Comparison of ENCODE assay signal across 28 cellular contexts in the genomic region with DNA sequence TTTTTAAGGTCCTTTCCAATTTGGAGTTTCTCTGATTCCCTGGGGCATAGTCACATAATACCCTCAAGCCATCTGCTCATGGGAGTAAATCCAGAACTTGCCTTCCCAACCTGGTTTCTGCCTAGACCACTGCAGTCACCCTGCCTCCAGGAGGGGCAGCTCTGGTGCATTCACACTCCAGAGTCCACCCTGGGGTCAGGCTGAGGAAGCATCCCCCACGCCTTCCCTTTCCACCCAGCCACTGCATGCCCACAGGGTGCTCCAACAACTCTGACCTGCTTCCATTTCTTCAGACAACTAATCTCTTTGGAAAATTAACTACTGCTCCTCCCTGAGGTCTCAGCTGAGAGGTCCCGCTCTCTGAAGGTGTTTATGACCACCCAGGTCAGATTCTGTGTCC.
A peak's percentile ranks its signal among the peaks of the same experiment; 100 is the strongest.
DNase-seq lines count a peak whose midpoint lies in the region; ATAC-seq, FAIRE-seq and TF ChIP-seq lines count a peak whose summit lies in the region.
"Had no signal": no experiment of that assay in that cellular context is flagged by ENCODE, and none has a peak within 500 bp of the region (broad histone marks: within the 10 kb centered on the region; RNA-seq: fewer than 3 reads in every experiment).

No MANE protein-coding gene starts in this region.

- intact Hi-C loops in HepG2 (cut with micrococcal nuclease; ENCODE audit: unreplicated experiment) (no loop called here), mammary epithelial cell (cut with micrococcal nuclease) (no loop called here)

- WGBS in HepG2 (ENCODE audit: low lambda C conversion rate), result 6% methylated on average over 2 of the region's 2 CpGs
- WGBS in mammary epithelial cell (ENCODE audit: low coverage, missing lambda C conversion rate), result 54% methylated on average over 2 of the region's 2 CpGs

- H3K27ac Mint-ChIP-seq in stimulated activated effector memory CD8-positive, alpha-beta T cell treated with anti-CD3 and anti-CD28 coated beads, Interleukin-12 subunit alpha, Interleukin-12 subunit beta, amount 100 ng/mL, for 72 hours, result no peak overlapping the region
- H3K27ac Mint-ChIP-seq: CD14-positive monocyte; CD4-positive, alpha-beta memory T cell; CD4-positive, CD25-positive, alpha-beta regulatory T cell; CD8-positive, alpha-beta memory T cell had no signal

- H3K27ac ChIP-seq in HepG2 (ENCODE audit: extremely low read length, insufficient read depth, low read length) (no peak overlapping the region), mammary epithelial cell (ENCODE audit: insufficient read depth, low read depth, low read length) (no peak overlapping the region)
- H3K27ac ChIP-seq: BLaER1 had no signal

- no peaks in the 10 kb centered on the region for H4K20me1 ChIP-seq in HepG2 (ENCODE audit: insufficient read depth, low read length)
- H4K20me1 ChIP-seq in mammary epithelial cell (ENCODE audit: insufficient read depth, low read length), result no peaks in the 10 kb centered on the region
- H4K20me1 ChIP-seq: BLaER1 had no signal

- no peak for TF ChIP-seq EP300 in HepG2 (IDR thresholded peaks at IDR 0.05; ENCODE audit: low read depth in 2 of 2, low read length in 2 of 2)
- TF ChIP-seq EP300 in HepG2 (CRISPR knock-in tag; IDR thresholded peaks at IDR 0.05; ENCODE audit: borderline replicate concordance), result no peak

- H3K4me1 ChIP-seq in HepG2 (ENCODE audit: insufficient read depth, low read length) (no peaks in the 10 kb centered on the region), mammary epithelial cell (ENCODE audit: insufficient read depth, low read length) (no peaks in the 10 kb centered on the region)
- H3K4me1 ChIP-seq: BE2C, BLaER1 had no signal

- H3K4me3 Mint-ChIP-seq in stimulated activated effector memory CD8-positive, alpha-beta T cell treated with anti-CD3 and anti-CD28 coated beads, Interleukin-12 subunit alpha, Interleukin-12 subunit beta, amount 100 ng/mL, for 72 hours, result no peak overlapping the region
- H3K4me3 Mint-ChIP-seq: CD14-positive monocyte; CD4-positive, alpha-beta memory T cell; CD4-positive, CD25-positive, alpha-beta regulatory T cell; CD8-positive, alpha-beta memory T cell had no signal

- no peaks in the 10 kb centered on the region for H3K36me3 ChIP-seq in HepG2 (replicated peaks in 1 of 2; ENCODE audit: control insufficient read depth in 1 of 2, insufficient read depth in 2 of 2, low read length in 2 of 2)
- H3K36me3 ChIP-seq in mammary epithelial cell (ENCODE audit: insufficient read depth, low read length), result no peaks in the 10 kb centered on the region
- H3K36me3 ChIP-seq: BE2C, BLaER1 had no signal

- dilution Hi-C loops in mammary epithelial cell (cut with HindIII; ENCODE audit: low sequenced_read_pairs), result no loop called here

- POLR2A ChIA-PET in HepG2 (lab: Yijun Ruan, JAX), result no interaction called here

- no TSS peak for BruUV-seq in HepG2 (replicated peaks; lab: Mats Ljungman, UMichigan)
- no TSS peak for BruUV-seq in mammary epithelial cell (replicated peaks; lab: Mats Ljungman, UMichigan)

- FAIRE-seq in HepG2 (lab: Jason Lieb, UNC), result no peak
- FAIRE-seq: A204.1, GM12878, GM12892, GM18507 had no signal

- DNase-seq in NCI-H524 (lab: John Stamatoyannopoulos, UW), result peak; percentile 11 to 73
- DNase-seq in NCI-H524 treated with DMSO at 0.1 percent for 48 hours (lab: John Stamatoyannopoulos, UW), result peak; percentile 8
- DNase-seq in HepG2 (ENCODE audit: low spot score), result no peak
- no peak for DNase-seq in stimulated activated effector memory CD8-positive, alpha-beta T cell treated with anti-CD3 and anti-CD28 coated beads, Interleukin-12 subunit alpha, Interleukin-12 subunit beta, amount 100 ng/mL, for 72 hours (ENCODE audit: low spot score in 2 of 2)
- DNase-seq in mammary epithelial cell, result no peak
- no peak for DNase-seq in activated effector memory CD4-positive, alpha-beta T cell treated with anti-CD3 and anti-CD28 coated beads, Interleukin-2, amount 50 U/mL, for 16 hours
- DNase-seq: 8988T; ACHN; BE2C; C1 segment of cervical spinal cord; CD4-positive, alpha-beta memory T cell; CD4-positive, CD25-positive, alpha-beta regulatory T cell; CD8-positive, alpha-beta memory T cell; COR-L47; DMS 273 treated with DMSO at 0.1 percent for 48 hours; DMS153; DMS53; DMS79; DND-41; EL; GDM1 had no signal

- H3K4me1 Mint-ChIP-seq in stimulated activated effector memory CD8-positive, alpha-beta T cell treated with anti-CD3 and anti-CD28 coated beads, Interleukin-12 subunit alpha, Interleukin-12 subunit beta, amount 100 ng/mL, for 72 hours, result no peaks in the 10 kb centered on the region
- H3K4me1 Mint-ChIP-seq: CD4-positive, alpha-beta memory T cell; CD4-positive, CD25-positive, alpha-beta regulatory T cell; CD8-positive, alpha-beta memory T cell had no signal

- H3K79me2 ChIP-seq in HepG2 (ENCODE audit: insufficient read depth, low read length) (no peaks in the 10 kb centered on the region), mammary epithelial cell (ENCODE audit: insufficient read depth, low read length) (no peaks in the 10 kb centered on the region)

- TF ChIP-seq RAD21 in HepG2 (CRISPR knock-in tag; IDR thresholded peaks at IDR 0.05), result no peak

- H3K9ac ChIP-seq in HepG2 (ENCODE audit: insufficient read depth, low read depth, low read length) (no peak overlapping the region), mammary epithelial cell (ENCODE audit: insufficient read depth, low read length) (no peak overlapping the region)
- H3K9ac ChIP-seq: BLaER1 had no signal

- H3K9me3 ChIP-seq in HepG2 (ENCODE audit: low read length) (no peaks in the 10 kb centered on the region), mammary epithelial cell (replicated peaks; ENCODE audit: insufficient read depth, low read length) (no peaks in the 10 kb centered on the region)
- H3K9me3 ChIP-seq: BE2C, BLaER1 had no signal

- TF ChIP-seq CTCF in HepG2 (CRISPR knock-in tag; IDR thresholded peaks at IDR 0.05) (no peak), mammary epithelial cell (conservative IDR thresholded peaks at IDR 0.05 in 1 of 2, IDR thresholded peaks at IDR 0.05 in 1 of 2; ENCODE audit: extremely low read depth in 1 of 2, insufficient read depth in 1 of 2, low read depth in 1 of 2, low read length in 2 of 2) (no peak)

- no peak overlapping the region for H3K4me2 ChIP-seq in HepG2 (ENCODE audit: low read depth, low read length)
- no peak overlapping the region for H3K4me2 ChIP-seq in mammary epithelial cell (ENCODE audit: insufficient read depth, low read depth, low read length)
- H3K4me2 ChIP-seq: BLaER1 had no signal

- peaks cover 0 to 16% of the 10 kb centered on the region in 2 experiments; a peak in 2 of 5 replicates for H3K27me3 ChIP-seq in HepG2 (ENCODE audit: control insufficient read depth in 1 of 2, insufficient read depth in 2 of 2, low read length in 2 of 2)
- H3K27me3 ChIP-seq in mammary epithelial cell (ENCODE audit: insufficient read depth, low read length), result no peaks in the 10 kb centered on the region
- H3K27me3 ChIP-seq: BE2C, BLaER1 had no signal

- H3K36me3 Mint-ChIP-seq in stimulated activated effector memory CD8-positive, alpha-beta T cell treated with anti-CD3 and anti-CD28 coated beads, Interleukin-12 subunit alpha, Interleukin-12 subunit beta, amount 100 ng/mL, for 72 hours, result no peaks in the 10 kb centered on the region
- H3K36me3 Mint-ChIP-seq: CD14-positive monocyte; CD4-positive, alpha-beta memory T cell; CD4-positive, CD25-positive, alpha-beta regulatory T cell; CD8-positive, alpha-beta memory T cell had no signal

- H3K4me3 ChIP-seq in HepG2 (replicated peaks in 1 of 3; ENCODE audit: insufficient read depth in 1 of 3, low read depth in 2 of 3, low read length in 3 of 3) (no peak overlapping the region), mammary epithelial cell (replicated peaks in 1 of 3; ENCODE audit: insufficient read depth in 1 of 3, low read depth in 2 of 3, low read length in 3 of 3) (no peak overlapping the region)
- H3K4me3 ChIP-seq: BLaER1, GM12878 had no signal

- ATAC-seq in HepG2, result no peak
- peak; percentile 13 for ATAC-seq in stimulated activated effector memory CD8-positive, alpha-beta T cell treated with anti-CD3 and anti-CD28 coated beads, Interleukin-12 subunit alpha, Interleukin-12 subunit beta, amount 100 ng/mL, for 72 hours
- no peak for ATAC-seq in GM19452 (IDR thresholded peaks at IDR 0.05; ENCODE audit: unreplicated experiment)
- ATAC-seq: GM12878 had no signal

- peaks cover 7% of the 10 kb centered on the region for H3K9me3 Mint-ChIP-seq in stimulated activated effector memory CD8-positive, alpha-beta T cell treated with anti-CD3 and anti-CD28 coated beads, Interleukin-12 subunit alpha, Interleukin-12 subunit beta, amount 100 ng/mL, for 72 hours
- H3K9me3 Mint-ChIP-seq: CD14-positive monocyte had no signal

- CTCF ChIA-PET in HepG2 (lab: Yijun Ruan, JAX; ENCODE audit: low intra/inter-chr PET ratio, low total read pairs), result no interaction called here
- CTCF ChIA-PET in mammary epithelial cell (lab: Charles Lee; ENCODE audit: low non-redundant PET), result no interaction called here

- TF ChIP-seq POLR2A in HepG2 (IDR thresholded peaks at IDR 0.05; ENCODE audit: insufficient read depth in 1 of 2, low read depth in 2 of 2, low read length in 2 of 2), result no peak

- H2AFZ ChIP-seq in HepG2 (ENCODE audit: low read length), result no peak overlapping the region
- no peak overlapping the region for H2AFZ ChIP-seq in mammary epithelial cell (ENCODE audit: low read depth, low read length)

- in situ Hi-C loops in HepG2 (cut with HindIII; ENCODE audit: extremely low pct_ligation_motif_present, low pct_unique_long_range_greater_than_20kb) (no loop called here), mammary epithelial cell (cut with MboI; ENCODE audit: low sequenced_read_pairs in 2 of 2) (no loop called here)

TF ChIP-seq in HepG2, 621 proteins besides CTCF, POLR2A, EP300 and RAD21:
- TF ChIP-seq ZSCAN20 (CRISPR knock-in tag; IDR thresholded peaks at IDR 0.05; ENCODE audit: borderline replicate concordance) (peak; percentile 97), FOSL2 (CRISPR knock-in tag; IDR thresholded peaks at IDR 0.05) (no peak)
- TF ChIP-seq, protein P1, sequence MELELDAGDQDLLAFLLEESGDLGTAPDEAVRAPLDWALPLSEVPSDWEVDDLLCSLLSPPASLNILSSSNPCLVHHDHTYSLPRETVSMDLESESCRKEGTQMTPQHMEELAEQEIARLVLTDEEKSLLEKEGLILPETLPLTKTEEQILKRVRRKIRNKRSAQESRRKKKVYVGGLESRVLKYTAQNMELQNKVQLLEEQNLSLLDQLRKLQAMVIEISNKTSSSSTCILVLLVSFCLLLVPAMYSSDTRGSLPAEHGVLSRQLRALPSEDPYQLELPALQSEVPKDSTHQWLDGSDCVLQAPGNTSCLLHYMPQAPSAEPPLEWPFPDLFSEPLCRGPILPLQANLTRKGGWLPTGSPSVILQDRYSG (CRISPR knock-in tag; IDR thresholded peaks at IDR 0.05), result no peak

Comparison
In these comparisons a context has a peak if more than half of its experiments do, and no peak if none do; other contexts are left out.
1. DNase-seq: peak in NCI-H524 (2 of 2) and NCI-H524 treated with DMSO at 0.1 percent for 48 hours (single experiment); none in HepG2 (single experiment), stimulated activated effector memory CD8-positive, alpha-beta T cell treated with anti-CD3 and anti-CD28 coated beads, Interleukin-12 subunit alpha, Interleukin-12 subunit beta, amount 100 ng/mL, for 72 hours (0 of 2), mammary epithelial cell (single experiment) and activated effector memory CD4-positive, alpha-beta T cell treated with anti-CD3 and anti-CD28 coated beads, Interleukin-2, amount 50 U/mL, for 16 hours (single experiment).